In the genomic region with DNA sequence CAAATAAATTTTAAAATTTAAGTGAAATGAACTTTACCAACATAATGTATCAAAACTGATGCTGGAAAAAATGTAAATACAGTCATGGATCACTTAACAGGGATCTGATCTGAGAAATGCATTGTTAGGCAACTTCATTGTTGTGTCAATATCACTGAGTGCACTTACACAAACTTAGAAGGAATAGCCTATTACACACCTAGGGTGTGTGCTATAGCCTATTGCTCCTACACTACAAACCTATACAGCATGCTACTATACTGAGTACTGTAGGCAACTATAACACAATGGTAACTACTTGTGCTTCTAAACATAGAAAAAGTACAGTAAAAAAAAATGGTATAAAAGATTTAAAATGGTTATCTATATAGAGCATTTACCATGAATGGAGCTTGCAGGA, we compare ENCODE assay signal across 19 cellular contexts.
"Had no signal": no experiment of that assay in that cellular context is flagged by ENCODE, and none has a peak within 500 bp of the region (broad histone marks: within the 10 kb centered on the region; RNA-seq: fewer than 3 reads in every experiment).

No MANE protein-coding gene starts in this region.

- H3K9ac ChIP-seq: SK-N-SH had no signal

- H3K4me2 ChIP-seq: SK-N-SH had no signal

- H3K9me3 ChIP-seq: SK-N-SH had no signal

- H3K9me2 ChIP-seq: SK-N-SH had no signal

- DNase-seq: KBM-7, NCI-H1092, NCI-H1105 treated with DMSO at 0.1 percent for 48 hours, NCI-H1417 treated with DMSO at 0.1 percent for 48 hours, NCI-H146, NCI-H1694 treated with DMSO at 0.1 percent for 48 hours, NCI-H1930, NCI-H2081, NCI-H2107, NCI-H2227 treated with DMSO at 0.1 percent for 48 hours, NCI-H446, NCI-H510A, NCI-H524 treated with DMSO at 0.1 percent for 48 hours, NCI-H69, NCI-H774, RPMI8226, SHP77, SK-N-SH, SW 1271 had no signal
